In genomic region chr12:130344529-130344928, GRCh38 we compare ENCODE assay signal across 11 cellular contexts. TPM values are rescaled to one million over a fixed set of nuclear protein-coding genes. Genes with fewer than 3 reads are reported as not detected.
"Had no signal": no experiment of that assay in that cellular context is flagged by ENCODE, and none has a peak within 500 bp of the region (broad histone marks: within the 10 kb centered on the region; RNA-seq: fewer than 3 reads in every experiment).

No MANE protein-coding gene starts in this region.

- H3K4me3 ChIP-seq: GM23248, GM23338, HAP-1 had no signal

- H3K9me3 Mint-ChIP-seq: H9 had no signal

- H3K4me1 Mint-ChIP-seq: GM23338 had no signal

- H3K27ac Mint-ChIP-seq: GM23338, H9, HFFc6 had no signal

- DNase-seq: GM23248, GOT3, H7, H9, HCEC 1CT, HFFc6 had no signal

- H3K9me3 ChIP-seq: HAP-1 had no signal

- H3K9ac ChIP-seq: GM23248 had no signal

- H3K4me1 ChIP-seq: HAP-1 had no signal

- H3K27ac ChIP-seq: GM23248 had no signal

- H3K4me3 Mint-ChIP-seq: GM23338, H9, HFFc6 had no signal

- H3K4me2 ChIP-seq: GM23338 had no signal

- ATAC-seq: GM23338, HCT116 had no signal

- H3K36me3 ChIP-seq: HAP-1 had no signal

- H2AFZ ChIP-seq: GM23248, GM23338 had no signal

- FAIRE-seq: H1, H54 had no signal

RNA-seq across cellular contexts. Expression of gene PIWIL1, which starts 6.8 kb away (rescaled TPM):
- total RNA-seq: GM23248, GM23338, H1, H7, H9, HFFc6 had no signal
- polyA plus RNA-seq: GM23248, GM23338, H1 had no signal
